14 cellular contexts compared by ENCODE assay signal in the genomic region with DNA sequence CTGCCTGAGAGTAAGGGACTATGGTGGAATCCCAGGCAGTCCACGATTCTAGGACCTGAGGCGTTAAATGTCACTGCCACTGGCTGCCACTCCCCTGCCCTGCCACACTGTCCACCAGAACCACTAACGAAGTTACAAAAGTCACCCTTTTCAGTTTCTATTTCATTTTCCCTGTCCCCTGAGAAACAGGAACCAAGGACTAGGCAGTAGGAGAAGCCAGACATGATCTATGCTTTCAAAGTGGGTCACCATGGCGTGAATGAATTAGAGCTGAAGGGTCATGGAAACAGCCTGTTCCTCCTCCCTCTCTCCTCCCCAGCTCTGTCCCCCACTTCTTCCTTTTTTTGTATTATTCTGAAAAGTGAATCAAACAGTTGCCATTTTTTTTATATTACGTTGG. TPM values are rescaled to one million over a fixed set of nuclear protein-coding genes. Genes with fewer than 3 reads are reported as not detected.
A peak's percentile ranks its signal among the peaks of the same experiment; 100 is the strongest.
DNase-seq lines count a peak whose midpoint lies in the region; ATAC-seq, FAIRE-seq and TF ChIP-seq lines count a peak whose summit lies in the region.
"Had no signal": no experiment of that assay in that cellular context is flagged by ENCODE, and none has a peak within 500 bp of the region (broad histone marks: within the 10 kb centered on the region; RNA-seq: fewer than 3 reads in every experiment).

No MANE protein-coding gene starts in this region.

- H3K4me1 ChIP-seq in OCI-LY3 (ENCODE audit: low read length): peaks cover 11% of the 10 kb centered on the region
- no peaks in the 10 kb centered on the region for H3K4me1 ChIP-seq in mucosa of descending colon (ENCODE audit: low read depth)

- no peaks in the 10 kb centered on the region for H3K27me3 ChIP-seq in OCI-LY3 (ENCODE audit: low read depth, low read length)
- H3K27me3 ChIP-seq: BLaER1 treated with 17β-estradiol and CSF1 and Interleukin-3, amounts not matched to agents 10 nM and 100 nM had no signal

- TF ChIP-seq CTCF in OCI-LY3 (IDR thresholded peaks at IDR 0.05; ENCODE audit: low read depth, low read length) (no peak), mucosa of descending colon (IDR thresholded peaks at IDR 0.05) (no peak), coronary artery (IDR thresholded peaks at IDR 0.05) (no peak), foreskin fibroblast (IDR thresholded peaks at IDR 0.05; ENCODE audit: low read depth, low read length) (no peak)

- H3K9me3 ChIP-seq in OCI-LY3 (ENCODE audit: insufficient read depth, low read length) (no peaks in the 10 kb centered on the region), mucosa of descending colon (no peaks in the 10 kb centered on the region)
- H3K9me3 ChIP-seq: BLaER1 treated with 17β-estradiol and CSF1 and Interleukin-3, amounts not matched to agents 10 nM and 100 nM had no signal

- no peaks in the 10 kb centered on the region for H3K79me2 ChIP-seq in OCI-LY3 (ENCODE audit: low read length)

- H2AFZ ChIP-seq in OCI-LY3 (ENCODE audit: low read depth, low read length): no peak overlapping the region

- intact Hi-C loops in mucosa of descending colon (cut with DNase I, micrococcal nuclease): no loop called here

- FAIRE-seq in GM18507 (lab: Jason Lieb, UNC): peak; percentile 47

- H3K9ac ChIP-seq in OCI-LY3 (ENCODE audit: low read length): no peak overlapping the region

- H3K36me3 ChIP-seq in OCI-LY3 (replicated peaks; ENCODE audit: low read depth, low read length) (no peaks in the 10 kb centered on the region), mucosa of descending colon (ENCODE audit: low read depth) (no peaks in the 10 kb centered on the region)
- H3K36me3 ChIP-seq: BLaER1 treated with 17β-estradiol and CSF1 and Interleukin-3, amounts not matched to agents 10 nM and 100 nM had no signal

- H3K27ac ChIP-seq in OCI-LY3 (ENCODE audit: low read length) (no peak overlapping the region; the same call in 1 of the 2 replicates), coronary artery (no peak overlapping the region)

- H3K4me3 ChIP-seq in OCI-LY3 (ENCODE audit: low read length) (no peak overlapping the region), mucosa of descending colon (no peak overlapping the region), coronary artery (no peak overlapping the region), foreskin fibroblast (ENCODE audit: low read depth in 1 of 2, low read length in 2 of 2) (no peak overlapping the region)
- H3K4me3 ChIP-seq: BLaER1 treated with 17β-estradiol and CSF1 and Interleukin-3, amounts not matched to agents 10 nM and 100 nM had no signal

- ATAC-seq in HG02678 (IDR thresholded peaks at IDR 0.05; ENCODE audit: unreplicated experiment): peak; percentile 56
- peak; percentile 54 for ATAC-seq in mucosa of descending colon
- no peak for ATAC-seq in GM21737 (IDR thresholded peaks at IDR 0.05; ENCODE audit: unreplicated experiment)
- ATAC-seq in GM21526 (IDR thresholded peaks at IDR 0.05; ENCODE audit: low FRiP score, unreplicated experiment): no peak

- peak overlapping the region; percentile 48 for H3K4me2 ChIP-seq in OCI-LY3 (ENCODE audit: low read length)

- H4K20me1 ChIP-seq in OCI-LY3 (ENCODE audit: insufficient read depth, low read length): no peaks in the 10 kb centered on the region
- H4K20me1 ChIP-seq: BLaER1 treated with 17β-estradiol and CSF1 and Interleukin-3, amounts not matched to agents 10 nM and 100 nM had no signal

- no peak for DNase-seq in GM18507 (ENCODE audit: extremely low spot score, insufficient read length, low read depth)
- no peak for DNase-seq in mucosa of descending colon
- DNase-seq in coronary artery (ENCODE audit: low spot score): no peak
- DNase-seq in foreskin fibroblast: no peak
- DNase-seq: activated CD4-positive, alpha-beta T cell treated with anti-CD3 and anti-CD28 coated beads for 4 hours; NCI-H1417; NCI-H526 treated with DMSO at 0.1 percent for 48 hours had no signal

RNA-seq across cellular contexts. Expression of gene ADPRH, which starts 9.1 kb away (rescaled TPM):
- total RNA-seq in mucosa of descending colon: 1 to 10 TPM in 2 of 3 donors, under 1 TPM in 1; 0.93 to 9.1 (median 2.7) TPM

RNA-seq across cellular contexts. Expression of gene CD80, which starts 10.8 kb away (rescaled TPM):
- 1 to 10 TPM in 1 of 3 donors, under 1 TPM in 2; 0.41 to 1.0 (median 0.58) TPM for total RNA-seq in mucosa of descending colon
- total RNA-seq: SK-MEL-5 had no signal

RNA-seq across cellular contexts. Expression of gene PLA1A, which starts 27.5 kb away (rescaled TPM):
- total RNA-seq in mucosa of descending colon: 1 to 10 TPM in 2 of 3 donors, under 1 TPM in 1; 0.58 to 2.1 (median 1.5) TPM
- total RNA-seq: skeletal muscle tissue had no signal

Comparison
In these comparisons a context has a peak if more than half of its experiments do, and no peak if none do; other contexts are left out.
1. ATAC-seq: peak in HG02678 (single experiment) and mucosa of descending colon (single experiment); none in GM21737 (single experiment) and GM21526 (single experiment).